ENCODE assay signal across 9 cellular contexts in the genomic region with DNA sequence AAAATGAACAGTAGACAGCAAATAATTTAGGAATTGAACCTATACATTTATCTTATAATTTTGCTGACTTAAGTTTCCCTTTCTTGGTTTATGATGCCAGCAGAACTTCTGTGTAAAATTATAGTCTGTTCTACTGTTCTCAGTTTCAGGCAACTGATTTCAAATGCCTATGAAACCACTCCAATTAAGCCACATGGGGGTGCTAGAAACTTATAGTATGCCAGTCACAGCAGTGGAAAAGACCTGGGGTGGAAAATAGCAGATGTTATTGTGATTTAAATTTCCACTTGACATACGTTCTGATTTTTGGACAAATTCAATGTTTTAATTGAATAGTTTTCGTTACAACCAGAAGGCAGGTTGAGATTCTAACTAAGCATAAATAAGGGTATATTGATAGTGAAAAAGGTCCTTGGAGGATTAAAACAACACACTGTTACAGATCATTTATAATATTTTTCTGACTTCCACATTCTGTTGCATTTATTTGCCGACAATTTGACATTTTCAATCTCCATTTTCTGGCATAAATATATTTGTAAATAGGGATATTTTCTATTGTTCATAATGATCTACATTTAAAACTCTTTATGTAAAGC.
A peak's percentile ranks its signal among the peaks of the same experiment; 100 is the strongest.
DNase-seq lines count a peak whose midpoint lies in the region; ATAC-seq, FAIRE-seq and TF ChIP-seq lines count a peak whose summit lies in the region.
"Had no signal": no experiment of that assay in that cellular context is flagged by ENCODE, and none has a peak within 500 bp of the region (broad histone marks: within the 10 kb centered on the region; RNA-seq: fewer than 3 reads in every experiment).

No MANE protein-coding gene starts in this region.

- H3K9me3 ChIP-seq in H1 (ENCODE audit: insufficient read depth in 2 of 2, low read depth in 1 of 2, low read length in 1 of 2) (no peaks in the 10 kb centered on the region), pancreas (no peaks in the 10 kb centered on the region)
- H3K9me3 ChIP-seq: neutrophil had no signal

- H3K4me3 ChIP-seq in H1 (ENCODE audit: extremely low read depth in 1 of 4, insufficient read depth in 2 of 4, low read depth in 3 of 4, low read length in 4 of 4) (no peak overlapping the region), pancreas (no peak overlapping the region)

- H3K27me3 ChIP-seq in H1 (replicated peaks in 1 of 4; ENCODE audit: control insufficient read depth in 3 of 4, extremely low read depth in 1 of 4, insufficient read depth in 3 of 4, low read length in 3 of 4) (no peaks in the 10 kb centered on the region), pancreas (no peaks in the 10 kb centered on the region)
- H3K27me3 ChIP-seq: neutrophil had no signal

- no peak overlapping the region for H3K27ac ChIP-seq in H1 (ENCODE audit: low read depth, low read length)
- H3K27ac ChIP-seq in pancreas: no peak overlapping the region
- H3K27ac ChIP-seq: neutrophil had no signal

- no peak overlapping the region for H4K8ac ChIP-seq in H1 (ENCODE audit: extremely low read depth, insufficient read depth, low read length)

- H2BK5ac ChIP-seq in H1 (ENCODE audit: low read depth, low read length): no peak overlapping the region

- intact Hi-C loops in pancreas (cut with DNase I): no loop called here

- H2BK12ac ChIP-seq in H1 (ENCODE audit: low read depth, low read length): no peak overlapping the region

- H3K23me2 ChIP-seq in H1 (ENCODE audit: low read depth, low read length): no peaks in the 10 kb centered on the region

- H3K56ac ChIP-seq in H1 (replicated peaks; ENCODE audit: insufficient read length, low read depth, low read length): no peak overlapping the region

- no peaks in the 10 kb centered on the region for H4K20me1 ChIP-seq in H1 (replicated peaks in 1 of 2; ENCODE audit: control insufficient read depth in 1 of 2, insufficient read depth in 2 of 2, low read length in 2 of 2)

- no peak overlapping the region for H2AFZ ChIP-seq in H1 (ENCODE audit: low read length)

- no peak overlapping the region for H2BK15ac ChIP-seq in H1 (ENCODE audit: low read length)

- no peak overlapping the region for H3K9ac ChIP-seq in H1 (replicated peaks in 1 of 4; ENCODE audit: extremely low read depth in 1 of 4, low read depth in 3 of 4, low read length in 3 of 4)

- no peaks in the 10 kb centered on the region for H3K79me2 ChIP-seq in H1 (ENCODE audit: control insufficient read depth in 1 of 2, insufficient read depth in 2 of 2, low read length in 2 of 2)

- H2BK120ac ChIP-seq in H1 (replicated peaks; ENCODE audit: low read depth, low read length): no peak overlapping the region

- H3K36me3 ChIP-seq in H1 (ENCODE audit: control insufficient read depth in 2 of 4, insufficient read depth in 4 of 4, low read length in 3 of 4) (no peaks in the 10 kb centered on the region), pancreas (no peaks in the 10 kb centered on the region)
- H3K36me3 ChIP-seq: neutrophil had no signal

- H3K14ac ChIP-seq in H1 (ENCODE audit: insufficient read length): no peak overlapping the region

- H2BK20ac ChIP-seq in H1 (ENCODE audit: low read length): no peak overlapping the region

- no peak for TF ChIP-seq EP300 in H1 (IDR thresholded peaks at IDR 0.05; ENCODE audit: borderline replicate concordance in 1 of 2, low read depth in 2 of 2, low read length in 2 of 2)

- no peak overlapping the region for H3K4ac ChIP-seq in H1 (replicated peaks; ENCODE audit: insufficient read length, low read depth, low read length)

- H4K5ac ChIP-seq in H1 (ENCODE audit: insufficient read length, low read depth, low read length): no peak overlapping the region

- no peak for TF ChIP-seq POLR2A in H1 (IDR thresholded peaks at IDR 0.05; ENCODE audit: control extremely low read depth in 1 of 2, low read depth in 2 of 2, low read length in 2 of 2)

- WGBS in H1 (ENCODE audit: extremely low coverage in 1 of 2, insufficient coverage in 1 of 2, insufficient read length in 1 of 2, insufficient replicate concordance in 2 of 2, low coverage in 1 of 2, low lambda C conversion rate in 2 of 2, missing lambda C conversion rate in 1 of 2), 2 experiments: 42% methylated on average over 3 of the region's 3 CpGs; no CpG with 5 or more reads in 1 of the 2 experiments
- WGBS in pancreas, 2 donors: 4 to 9% methylated on average over 3 of the region's 3 CpGs

- no peak overlapping the region for H3K18ac ChIP-seq in H1 (ENCODE audit: extremely low read depth, low read length)

- H3K4me1 ChIP-seq in H1 (replicated peaks in 1 of 4; ENCODE audit: control insufficient read depth in 3 of 4, insufficient read depth in 4 of 4, low read length in 3 of 4): peaks cover 0 to 4% (median 0%) of the 10 kb centered on the region in 4 experiments; a peak in 3 of 7 replicates
- H3K4me1 ChIP-seq in pancreas: no peaks in the 10 kb centered on the region

- no peak overlapping the region for H4K91ac ChIP-seq in H1 (replicated peaks; ENCODE audit: insufficient read length, low read length)

- no peak overlapping the region for H3K23ac ChIP-seq in H1 (ENCODE audit: insufficient read length)

- H3K79me1 ChIP-seq in H1 (ENCODE audit: low read depth, low read length): no peaks in the 10 kb centered on the region

- H2AK5ac ChIP-seq in H1 (ENCODE audit: low read depth, low read length): no peak overlapping the region

- H3K4me2 ChIP-seq in H1 (ENCODE audit: insufficient read depth in 1 of 2, low read depth in 2 of 2, low read length in 2 of 2): no peak overlapping the region

- CTCF ChIA-PET in H1 (lab: Charles Lee; ENCODE audit: partially characterized antibody): interaction anchor here (0.7 to 2.2 kb wide), 20 partner anchors 9 to 450 kb away, joined by 3 to 14 read pairs (median 4); no protein-coding TSS in a partner anchor

- TF ChIP-seq RAD21 in H1 (IDR thresholded peaks at IDR 0.05 in 1 of 2, conservative IDR thresholded peaks at IDR 0.05 in 1 of 2; ENCODE audit: low read depth in 2 of 2, low read length in 2 of 2): peak; percentile 90 to 94

- FAIRE-seq in H1 (lab: Jason Lieb, UNC) (peak; percentile 86), pancreas (lab: Jason Lieb, UNC) (no peak)

- ATAC-seq in GM21367 (IDR thresholded peaks at IDR 0.05; ENCODE audit: unreplicated experiment) (peak; percentile 77), pancreas (peak; percentile 61 to 87 (median 84))

- POLR2A ChIA-PET in H1 (lab: Charles Lee; ENCODE audit: partially characterized antibody): no interaction called here

- TF ChIP-seq CTCF in H1 (IDR thresholded peaks at IDR 0.05; ENCODE audit: control extremely low read depth in 1 of 3, insufficient read depth in 1 of 3, low read depth in 1 of 3, low read length in 3 of 3): peak in 2 of 3 experiments; percentile 62 to 67; a peak in 3 of 4 replicates
- peak; percentile 17 to 56 (median 46) for TF ChIP-seq CTCF in pancreas (IDR thresholded peaks at IDR 0.05)

- DNase-seq in DMS153 treated with DMSO at 0.1 percent for 48 hours (lab: John Stamatoyannopoulos, UW; ENCODE audit: unreplicated experiment) (peak; percentile 67), HS-27A (ENCODE audit: low read depth) (peak; percentile 1), NCI-H82 (lab: John Stamatoyannopoulos, UW) (peak; percentile 88), H1 (ENCODE audit: low read depth in 1 of 2, low spot score in 2 of 2) (no peak), pancreas (peak in 3 of 6 donors; percentile 19 to 23 (median 21)), HK-2 (ENCODE audit: unreplicated experiment) (no peak)
- DNase-seq in activated naive CD4-positive, alpha-beta T cell (lab: John Stamatoyannopoulos, UW): no peak

TF ChIP-seq in H1, 55 proteins besides CTCF, POLR2A, EP300 and RAD21:
- TF ChIP-seq RXRA (IDR thresholded peaks at IDR 0.05; ENCODE audit: insufficient read depth, low read depth, low read length) (no peak), NRF1 (IDR thresholded peaks at IDR 0.05; ENCODE audit: low read depth, low read length) (no peak), GABPA (IDR thresholded peaks at IDR 0.05; ENCODE audit: borderline replicate concordance, insufficient read depth, low read length) (no peak), SP4 (IDR thresholded peaks at IDR 0.05; ENCODE audit: low read length) (no peak), TEAD4 (IDR thresholded peaks at IDR 0.05; ENCODE audit: low read depth, low read length) (no peak), SIX5 (IDR thresholded peaks at IDR 0.05; ENCODE audit: low read depth, low read length) (no peak)
- TF ChIP-seq, protein P1, sequence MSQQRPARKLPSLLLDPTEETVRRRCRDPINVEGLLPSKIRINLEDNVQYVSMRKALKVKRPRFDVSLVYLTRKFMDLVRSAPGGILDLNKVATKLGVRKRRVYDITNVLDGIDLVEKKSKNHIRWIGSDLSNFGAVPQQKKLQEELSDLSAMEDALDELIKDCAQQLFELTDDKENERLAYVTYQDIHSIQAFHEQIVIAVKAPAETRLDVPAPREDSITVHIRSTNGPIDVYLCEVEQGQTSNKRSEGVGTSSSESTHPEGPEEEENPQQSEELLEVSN (IDR thresholded peaks at IDR 0.05): no peak

Comparison
In these comparisons a context has a peak if more than half of its experiments do, and no peak if none do; other contexts are left out.
1. DNase-seq: peak in DMS153 treated with DMSO at 0.1 percent for 48 hours (single experiment), HS-27A (single experiment) and NCI-H82 (single experiment); none in H1 (0 of 2), activated naive CD4-positive, alpha-beta T cell (0 of 4) and HK-2 (single experiment).